Comparison of ENCODE assay signal across 9 cellular contexts in the genomic region with DNA sequence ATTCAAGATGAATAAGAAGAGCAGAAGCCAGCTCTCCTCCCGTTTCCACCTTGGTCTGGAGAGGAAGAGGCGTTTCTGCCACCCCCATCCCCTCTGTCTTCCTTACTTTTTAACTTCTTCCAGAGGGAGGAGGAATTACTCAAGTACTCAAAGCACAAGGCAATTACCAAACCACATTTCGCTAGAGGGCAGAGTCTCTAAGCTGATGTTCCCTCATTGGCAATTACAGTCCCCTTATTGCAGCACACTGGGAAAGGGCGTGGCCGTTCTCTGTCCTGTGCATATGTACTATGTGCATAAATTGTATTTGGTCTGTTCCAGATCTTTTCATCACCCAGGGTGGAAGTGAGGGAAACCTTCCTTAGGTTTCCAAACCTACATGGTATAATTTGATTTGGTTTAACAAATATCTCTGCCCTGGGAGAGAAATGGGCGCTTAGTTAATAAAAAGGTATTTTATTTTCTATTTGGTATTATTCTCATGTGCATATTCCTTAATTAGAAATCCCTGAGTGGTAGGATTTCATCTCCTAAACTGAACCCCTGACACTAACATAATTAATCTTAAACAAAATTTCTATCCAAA. TPM values are rescaled to one million over a fixed set of nuclear protein-coding genes. Genes with fewer than 3 reads are reported as not detected.
A peak's percentile ranks its signal among the peaks of the same experiment; 100 is the strongest.
DNase-seq lines count a peak whose midpoint lies in the region; ATAC-seq lines count a peak whose summit lies in the region.
"Had no signal": no experiment of that assay in that cellular context is flagged by ENCODE, and none has a peak within 500 bp of the region (broad histone marks: within the 10 kb centered on the region; RNA-seq: fewer than 3 reads in every experiment).

No MANE protein-coding gene starts in this region.

- POLR2A ChIA-PET in CD8-positive, alpha-beta memory T cell (lab: Charles Lee), result no interaction called here

- H3K9ac ChIP-seq in adipocyte (ENCODE audit: low read length), result no peak overlapping the region

- H3K4me3 ChIP-seq in adipocyte (ENCODE audit: low read length), result no peak overlapping the region
- H3K4me3 ChIP-seq in CD8-positive, alpha-beta memory T cell (ENCODE audit: low read length), result no peak overlapping the region

- peaks cover 0 to 65% of the 10 kb centered on the region in 2 donors for H3K27me3 Mint-ChIP-seq in CD8-positive, alpha-beta memory T cell
- peaks cover 14% of the 10 kb centered on the region for H3K27me3 Mint-ChIP-seq in stimulated activated memory B cell treated with anti-CD40 and anti-IgM and Interleukin-4, amounts not matched to agents 10 μg/mL and 1 μg/mL and 100 μg/mL, for 72 hours

- H3K4me1 Mint-ChIP-seq in CD8-positive, alpha-beta memory T cell, result no peaks in the 10 kb centered on the region
- no peaks in the 10 kb centered on the region for H3K4me1 Mint-ChIP-seq in stimulated activated memory B cell treated with anti-CD40 and anti-IgM and Interleukin-4, amounts not matched to agents 10 μg/mL and 1 μg/mL and 100 μg/mL, for 72 hours

- H3K36me3 Mint-ChIP-seq in CD8-positive, alpha-beta memory T cell, result no peaks in the 10 kb centered on the region
- H3K36me3 Mint-ChIP-seq in stimulated activated memory B cell treated with anti-CD40 and anti-IgM and Interleukin-4, amounts not matched to agents 10 μg/mL and 1 μg/mL and 100 μg/mL, for 72 hours, result no peaks in the 10 kb centered on the region

- no peak for ATAC-seq in stimulated activated memory B cell treated with anti-CD40 and anti-IgM and Interleukin-4, amounts not matched to agents 10 μg/mL and 1 μg/mL and 100 μg/mL, for 72 hours

- DNase-seq in GM03348 (ENCODE audit: low spot score) (peak; percentile 67), NCI-H1436 treated with DMSO at 0.1 percent for 48 hours (lab: John Stamatoyannopoulos, UW) (peak; percentile 48), adipocyte (ENCODE audit: low read depth) (peak; percentile 95), inferior parietal cortex (ENCODE audit: extremely low spot score) (peak; percentile 70), GM19238 (ENCODE audit: insufficient read length, low spot score) (no peak), activated gamma-delta T cell treated with Interleukin-2 at 50 U/mL for 16 hours (no peak)
- no peak for DNase-seq in CD8-positive, alpha-beta memory T cell

- peaks cover 24% of the 10 kb centered on the region for H3K27me3 ChIP-seq in adipocyte (replicated peaks; ENCODE audit: control insufficient read depth, insufficient read depth, low read length)
- no peaks in the 10 kb centered on the region for H3K27me3 ChIP-seq in CD8-positive, alpha-beta memory T cell (ENCODE audit: insufficient read depth, low read length, poor library complexity, severe bottlenecking)

- no peaks in the 10 kb centered on the region for H3K9me3 Mint-ChIP-seq in CD8-positive, alpha-beta memory T cell
- H3K9me3 Mint-ChIP-seq in stimulated activated memory B cell treated with anti-CD40 and anti-IgM and Interleukin-4, amounts not matched to agents 10 μg/mL and 1 μg/mL and 100 μg/mL, for 72 hours, result no peaks in the 10 kb centered on the region

- CTCF ChIA-PET in CD8-positive, alpha-beta memory T cell (lab: Charles Lee), result no interaction called here

- H3K9me3 ChIP-seq in adipocyte (ENCODE audit: control insufficient read depth, low read length), result no peaks in the 10 kb centered on the region
- no peaks in the 10 kb centered on the region for H3K9me3 ChIP-seq in CD8-positive, alpha-beta memory T cell (ENCODE audit: low read length)

- H3K27ac ChIP-seq in CD8-positive, alpha-beta memory T cell (ENCODE audit: low read depth, low read length), result no peak overlapping the region

- H3K4me3 Mint-ChIP-seq in CD8-positive, alpha-beta memory T cell, result no peak overlapping the region
- H3K4me3 Mint-ChIP-seq in stimulated activated memory B cell treated with anti-CD40 and anti-IgM and Interleukin-4, amounts not matched to agents 10 μg/mL and 1 μg/mL and 100 μg/mL, for 72 hours, result no peak overlapping the region

- H3K4me1 ChIP-seq in adipocyte (ENCODE audit: control insufficient read depth, insufficient read depth, low read length), result peaks cover 3% of the 10 kb centered on the region
- H3K4me1 ChIP-seq in CD8-positive, alpha-beta memory T cell (ENCODE audit: insufficient read depth, low read length), result no peaks in the 10 kb centered on the region

- H3K36me3 ChIP-seq in adipocyte (ENCODE audit: control insufficient read depth, insufficient read depth, low read length, severe bottlenecking), result no peaks in the 10 kb centered on the region
- H3K36me3 ChIP-seq in CD8-positive, alpha-beta memory T cell (ENCODE audit: insufficient read depth, low read length), result no peaks in the 10 kb centered on the region

- H3K27ac Mint-ChIP-seq in CD8-positive, alpha-beta memory T cell, result no peak overlapping the region
- H3K27ac Mint-ChIP-seq in stimulated activated memory B cell treated with anti-CD40 and anti-IgM and Interleukin-4, amounts not matched to agents 10 μg/mL and 1 μg/mL and 100 μg/mL, for 72 hours, result no peak overlapping the region

RNA-seq across cellular contexts. Expression of a gene that starts 29.8 kb away (rescaled TPM):
- total RNA-seq in CD8-positive, alpha-beta memory T cell, result not detected
- not detected for polyA plus RNA-seq in CD8-positive, alpha-beta memory T cell
- polyA plus RNA-seq: neural cell had no signal

Comparison
In these comparisons a context has a peak if more than half of its experiments do, and no peak if none do; other contexts are left out.
1. DNase-seq: peak in GM03348 (single experiment), NCI-H1436 treated with DMSO at 0.1 percent for 48 hours (single experiment), adipocyte (single experiment) and inferior parietal cortex (single experiment); none in GM19238 (single experiment), CD8-positive, alpha-beta memory T cell (0 of 5) and activated gamma-delta T cell treated with Interleukin-2 at 50 U/mL for 16 hours (single experiment).